8 cellular contexts compared by ENCODE assay signal in the genomic region with DNA sequence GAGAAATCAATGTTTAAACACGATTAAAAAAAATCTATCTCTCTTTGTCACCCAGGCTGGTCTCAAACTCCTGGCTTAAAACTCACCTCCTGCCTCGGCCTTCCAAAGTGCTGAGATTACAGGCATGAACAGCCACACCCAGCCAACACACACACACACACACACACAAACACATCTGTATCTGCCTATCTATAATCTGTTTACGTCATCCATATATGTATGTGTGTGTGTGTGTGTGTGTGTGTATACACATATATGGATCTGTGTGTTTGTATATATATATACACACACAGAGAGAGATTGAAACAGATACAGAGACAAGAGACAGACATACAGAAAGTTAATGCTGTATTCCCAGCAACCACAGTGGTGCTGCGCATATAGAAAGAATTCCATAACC.
"Had no signal": no experiment of that assay in that cellular context is flagged by ENCODE, and none has a peak within 500 bp of the region (broad histone marks: within the 10 kb centered on the region; RNA-seq: fewer than 3 reads in every experiment).

No MANE protein-coding gene starts in this region.

- ATAC-seq: GM12878 had no signal

- H3K4me3 ChIP-seq: GM12878 had no signal

- FAIRE-seq: G401.6, GM12878, GM12891, GM12892, GM18507, GM19239 had no signal

- DNase-seq: GDM1, GF-D8 had no signal
